1 cellular context compared by ENCODE assay signal in genomic region chr17:7685533-7686220, GRCh38.
TF ChIP-seq lines count a peak whose summit lies in the region.

No MANE protein-coding gene starts in this region.

TF ChIP-seq in HEK293, 187 proteins besides CTCF, POLR2A, EP300 and RAD21 (continued from another document and continues in another):
- TF ChIP-seq PRDM10 (tag by site-specific recombination; IDR thresholded peaks at IDR 0.05) = no peak
- no peak for TF ChIP-seq ZNF626 (tag by site-specific recombination; IDR thresholded peaks at IDR 0.05)
- TF ChIP-seq YY1 (tag by site-specific recombination; IDR thresholded peaks at IDR 0.05) = peak; percentile 22; the same call in 1 of the 2 replicates
- 0 out of 2 replicates have a peak, but pooled peaks have one; percentile 58 for TF ChIP-seq ZNF792 (tag by site-specific recombination; IDR thresholded peaks at IDR 0.05)
- TF ChIP-seq ZBTB20 (tag by site-specific recombination; IDR thresholded peaks at IDR 0.05) = peak; percentile 77; the same call in 1 of the 2 replicates
- peak; percentile 11; the same call in 1 of the 2 replicates for TF ChIP-seq ZIC2 (tag by site-specific recombination; IDR thresholded peaks at IDR 0.05)
- no peak for TF ChIP-seq HOXD13 (CRISPR knock-in tag; IDR thresholded peaks at IDR 0.05; ENCODE audit: borderline replicate concordance)
- TF ChIP-seq ZNF580 (tag by site-specific recombination; IDR thresholded peaks at IDR 0.05) = no peak; the same call in 1 of the 2 replicates
- no peak for TF ChIP-seq ZBTB1 (tag by site-specific recombination; IDR thresholded peaks at IDR 0.05)
- no peak for TF ChIP-seq ZNF248 (tag by site-specific recombination; IDR thresholded peaks at IDR 0.05)
- TF ChIP-seq ZFP3 (tag by site-specific recombination; IDR thresholded peaks at IDR 0.05; ENCODE audit: low read depth) = no peak
- TF ChIP-seq KLF16 (tag by site-specific recombination; IDR thresholded peaks at IDR 0.05) = 0 out of 2 replicates have a peak, but pooled peaks have one; percentile 68
- no peak for TF ChIP-seq ZNF202 (tag by site-specific recombination; IDR thresholded peaks at IDR 0.05; ENCODE audit: borderline replicate concordance)
- no peak for TF ChIP-seq SCRT1 (tag by site-specific recombination; IDR thresholded peaks at IDR 0.05; ENCODE audit: borderline replicate concordance)
- TF ChIP-seq ZNF302 (tag by site-specific recombination; IDR thresholded peaks at IDR 0.05; ENCODE audit: low read depth) = no peak
- TF ChIP-seq ATF2 (tag by site-specific recombination; IDR thresholded peaks at IDR 0.05; ENCODE audit: low read depth) = peak; percentile 96
- TF ChIP-seq ZSCAN4 (tag by site-specific recombination; IDR thresholded peaks at IDR 0.05) = no peak
- no peak for TF ChIP-seq ZNF138 (tag by site-specific recombination; IDR thresholded peaks at IDR 0.05; ENCODE audit: borderline replicate concordance)
- TF ChIP-seq RBAK (tag by site-specific recombination; IDR thresholded peaks at IDR 0.05) = no peak
- no peak for TF ChIP-seq GLI4 (tag by site-specific recombination; IDR thresholded peaks at IDR 0.05)
- TF ChIP-seq ZNF19 (tag by site-specific recombination; IDR thresholded peaks at IDR 0.05; ENCODE audit: low read depth) = no peak
- no peak for TF ChIP-seq ZNF639 (tag by site-specific recombination; IDR thresholded peaks at IDR 0.05)
- no peak for TF ChIP-seq ZNF830 (tag by site-specific recombination; IDR thresholded peaks at IDR 0.05; ENCODE audit: low read depth)
- TF ChIP-seq ZNF24 (tag by site-specific recombination; IDR thresholded peaks at IDR 0.05) = no peak; the same call in none of the 2 replicates
- TF ChIP-seq MZF1 (tag by site-specific recombination; IDR thresholded peaks at IDR 0.05; ENCODE audit: borderline replicate concordance) = no peak
- no peak for TF ChIP-seq ZNF488 (tag by site-specific recombination; IDR thresholded peaks at IDR 0.05)
- TF ChIP-seq WT1 (tag by site-specific recombination; IDR thresholded peaks at IDR 0.05) = no peak
- TF ChIP-seq ZNF596 (tag by site-specific recombination; IDR thresholded peaks at IDR 0.05) = no peak
- TF ChIP-seq KLF17 (tag by site-specific recombination; IDR thresholded peaks at IDR 0.05) = no peak; the same call in 1 of the 2 replicates
- peak; percentile 84 for TF ChIP-seq ZNF629 (tag by site-specific recombination; IDR thresholded peaks at IDR 0.05)
- TF ChIP-seq ZSCAN30 (tag by site-specific recombination; IDR thresholded peaks at IDR 0.05) = peak; percentile 68; the same call in 1 of the 2 replicates
- TF ChIP-seq ZNF175 (tag by site-specific recombination; IDR thresholded peaks at IDR 0.05) = no peak
- no peak for TF ChIP-seq ZNF426 (tag by site-specific recombination; IDR thresholded peaks at IDR 0.05)
- TF ChIP-seq ZFHX2 (tag by site-specific recombination; conservative IDR thresholded peaks at IDR 0.05) = no peak
- TF ChIP-seq ZNF621 (tag by site-specific recombination; IDR thresholded peaks at IDR 0.05) = no peak
- peak; percentile 30; the same call in 1 of the 2 replicates for TF ChIP-seq ZNF610 (tag by site-specific recombination; IDR thresholded peaks at IDR 0.05; ENCODE audit: borderline replicate concordance)
- TF ChIP-seq ZNF785 (tag by site-specific recombination; IDR thresholded peaks at IDR 0.05) = no peak
- TF ChIP-seq ZNF654 (tag by site-specific recombination; IDR thresholded peaks at IDR 0.05; ENCODE audit: low read depth) = no peak; the same call in 1 of the 2 replicates
- no peak for TF ChIP-seq ZNF398 (tag by site-specific recombination; IDR thresholded peaks at IDR 0.05)
- TF ChIP-seq ZNF514 (tag by site-specific recombination; IDR thresholded peaks at IDR 0.05) = no peak
- no peak for TF ChIP-seq ZNF645 (tag by site-specific recombination; IDR thresholded peaks at IDR 0.05)
- TF ChIP-seq OSR2 (tag by site-specific recombination; IDR thresholded peaks at IDR 0.05) = no peak
- no peak for TF ChIP-seq ZNF132 (tag by site-specific recombination; IDR thresholded peaks at IDR 0.05; ENCODE audit: borderline replicate concordance)
- no peak for TF ChIP-seq ZNF26 (tag by site-specific recombination; IDR thresholded peaks at IDR 0.05)
- TF ChIP-seq ZNF2 (tag by site-specific recombination; IDR thresholded peaks at IDR 0.05) = no peak
- no peak for TF ChIP-seq ZNF571 (tag by site-specific recombination; IDR thresholded peaks at IDR 0.05)
- TF ChIP-seq ZNF335 (tag by site-specific recombination; conservative IDR thresholded peaks at IDR 0.05) = 0 out of 2 replicates have a peak, but pooled peaks have one; percentile 28
- TF ChIP-seq ZNF394 (tag by site-specific recombination; IDR thresholded peaks at IDR 0.05; ENCODE audit: borderline replicate concordance) = 0 out of 2 replicates have a peak, but pooled peaks have one; percentile 20
- no peak for TF ChIP-seq ZNF214 (tag by site-specific recombination; IDR thresholded peaks at IDR 0.05; ENCODE audit: borderline replicate concordance)
- peak; percentile 86 for TF ChIP-seq GLIS1 (tag by site-specific recombination; IDR thresholded peaks at IDR 0.05)
- TF ChIP-seq ZNF624 (tag by site-specific recombination; IDR thresholded peaks at IDR 0.05) = no peak
- TF ChIP-seq ZNF140 (tag by site-specific recombination; IDR thresholded peaks at IDR 0.05) = no peak
- TF ChIP-seq SCRT2 (tag by site-specific recombination; IDR thresholded peaks at IDR 0.05) = no peak
- TF ChIP-seq ZNF791 (tag by site-specific recombination; IDR thresholded peaks at IDR 0.05) = no peak
- TF ChIP-seq ZNF354C (tag by site-specific recombination; IDR thresholded peaks at IDR 0.05; ENCODE audit: borderline replicate concordance, low read depth) = no peak
- TF ChIP-seq SETDB1 (IDR thresholded peaks at IDR 0.05; ENCODE audit: insufficient read length, low read length) = no peak
- no peak for TF ChIP-seq ZNF510 (tag by site-specific recombination; IDR thresholded peaks at IDR 0.05; ENCODE audit: insufficient replicate concordance)
- peak; percentile 39; the same call in 1 of the 2 replicates for TF ChIP-seq KLF1 (tag by site-specific recombination; IDR thresholded peaks at IDR 0.05)
- TF ChIP-seq ZNF391 (tag by site-specific recombination; IDR thresholded peaks at IDR 0.05; ENCODE audit: borderline replicate concordance, low read depth) = 0 out of 2 replicates have a peak, but pooled peaks have one; percentile 37
- TF ChIP-seq ZBTB7A (tag by site-specific recombination; IDR thresholded peaks at IDR 0.05; ENCODE audit: low read depth) = peak; percentile 53; the same call in 1 of the 2 replicates
